15 cellular contexts compared by ENCODE assay signal in the genomic region with DNA sequence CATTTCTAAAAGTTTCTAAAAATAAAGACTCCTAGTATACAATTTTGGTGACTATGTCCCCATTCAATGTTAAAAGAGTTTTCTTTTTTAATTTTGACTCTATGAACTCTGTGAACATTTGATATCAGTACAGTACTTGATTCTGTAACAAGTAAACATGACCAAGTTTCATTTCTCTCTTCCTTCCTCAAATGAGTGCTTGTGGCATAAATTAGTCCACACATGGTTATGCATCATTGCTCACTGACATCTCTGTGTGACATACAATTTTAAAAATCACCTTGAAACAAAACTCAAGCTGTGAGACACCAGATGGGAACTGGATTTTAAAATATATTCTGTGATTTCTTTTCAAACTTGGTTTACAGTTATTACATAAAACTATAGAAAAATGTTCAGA.
DNase-seq lines count a peak whose midpoint lies in the region; ATAC-seq and TF ChIP-seq lines count a peak whose summit lies in the region.
"Had no signal": no experiment of that assay in that cellular context is flagged by ENCODE, and none has a peak within 500 bp of the region (broad histone marks: within the 10 kb centered on the region; RNA-seq: fewer than 3 reads in every experiment).

No MANE protein-coding gene starts in this region.

- no peaks in the 10 kb centered on the region for H3K27me3 Mint-ChIP-seq in stimulated activated memory B cell treated with anti-CD40 and anti-IgM and Interleukin-4, amounts not matched to agents 10 μg/mL and 1 μg/mL and 100 μg/mL, for 72 hours
- H3K27me3 Mint-ChIP-seq: activated naive CD4-positive, alpha-beta T cell treated with anti-CD3 and anti-CD28 coated beads, Interleukin-2, amount 10 ng/mL, durations not matched to agents 7 days and 5 days; CD8-positive, alpha-beta memory T cell had no signal

- ATAC-seq in GM18907 (IDR thresholded peaks at IDR 0.05; ENCODE audit: unreplicated experiment) = peak; percentile 96
- ATAC-seq in HG02763 (IDR thresholded peaks at IDR 0.05; ENCODE audit: unreplicated experiment) = peak; percentile 78
- ATAC-seq in HG03442 (IDR thresholded peaks at IDR 0.05; ENCODE audit: unreplicated experiment) = peak; percentile 97
- peak; percentile 74 for ATAC-seq in stimulated activated memory B cell treated with anti-CD40 and anti-IgM and Interleukin-4, amounts not matched to agents 10 μg/mL and 1 μg/mL and 100 μg/mL, for 72 hours
- ATAC-seq in activated naive CD4-positive, alpha-beta T cell treated with anti-CD3 and anti-CD28 coated beads, Interleukin-2, amount 50 U/mL, for 72 hours = no peak

- no peaks in the 10 kb centered on the region for H3K36me3 Mint-ChIP-seq in stimulated activated memory B cell treated with anti-CD40 and anti-IgM and Interleukin-4, amounts not matched to agents 10 μg/mL and 1 μg/mL and 100 μg/mL, for 72 hours
- peaks cover 0 to 5% of the 10 kb centered on the region in 2 donors for H3K36me3 Mint-ChIP-seq in activated naive CD4-positive, alpha-beta T cell treated with anti-CD3 and anti-CD28 coated beads, Interleukin-2, amount 50 U/mL, for 72 hours
- H3K36me3 Mint-ChIP-seq: activated naive CD4-positive, alpha-beta T cell treated with anti-CD3 and anti-CD28 coated beads, Interleukin-2, amount 10 ng/mL, durations not matched to agents 7 days and 5 days; CD8-positive, alpha-beta memory T cell had no signal

- CTCF ChIA-PET in RWPE1 (lab: Yijun Ruan, JAX) = no interaction called here

- no peak overlapping the region for H3K4me3 Mint-ChIP-seq in stimulated activated memory B cell treated with anti-CD40 and anti-IgM and Interleukin-4, amounts not matched to agents 10 μg/mL and 1 μg/mL and 100 μg/mL, for 72 hours
- H3K4me3 Mint-ChIP-seq: activated naive CD4-positive, alpha-beta T cell treated with anti-CD3 and anti-CD28 coated beads, Interleukin-2, amount 10 ng/mL, durations not matched to agents 7 days and 5 days; CD8-positive, alpha-beta memory T cell had no signal

- no peak for TF ChIP-seq CTCF in RWPE1 (conservative IDR thresholded peaks at IDR 0.05; ENCODE audit: low read depth)

- H3K9me3 Mint-ChIP-seq in stimulated activated memory B cell treated with anti-CD40 and anti-IgM and Interleukin-4, amounts not matched to agents 10 μg/mL and 1 μg/mL and 100 μg/mL, for 72 hours = no peaks in the 10 kb centered on the region
- H3K9me3 Mint-ChIP-seq in activated naive CD4-positive, alpha-beta T cell treated with anti-CD3 and anti-CD28 coated beads, Interleukin-2, amount 50 U/mL, for 72 hours = peaks cover 10 to 23% of the 10 kb centered on the region in 2 donors

- H3K27ac ChIP-seq in RWPE1 = no peak overlapping the region
- H3K27ac ChIP-seq: breast epithelium, SK-N-MC had no signal

- POLR2A ChIA-PET in RWPE1 (lab: Yijun Ruan, JAX; ENCODE audit: low non-redundant PET) = no interaction called here

- DNase-seq in NCI-H1436 treated with DMSO at 0.1 percent for 48 hours (lab: John Stamatoyannopoulos, UW) (no peak), RWPE1 (ENCODE audit: low spot score) (no peak)
- DNase-seq in activated naive CD4-positive, alpha-beta T cell treated with anti-CD3 and anti-CD28 coated beads, Interleukin-2, amount 50 U/mL, for 72 hours (ENCODE audit: low spot score in 2 of 2) = no peak
- DNase-seq: activated naive CD4-positive, alpha-beta T cell treated with anti-CD3 and anti-CD28 coated beads, Interleukin-2, amount 10 ng/mL, durations not matched to agents 7 days and 5 days; CD8-positive, alpha-beta memory T cell; effector memory CD4-positive, alpha-beta T cell; GF-D8; NCI-H2171 treated with DMSO at 0.1 percent for 48 hours; small intestine had no signal

- H3K27ac Mint-ChIP-seq in stimulated activated memory B cell treated with anti-CD40 and anti-IgM and Interleukin-4, amounts not matched to agents 10 μg/mL and 1 μg/mL and 100 μg/mL, for 72 hours = no peak overlapping the region
- no peak overlapping the region for H3K27ac Mint-ChIP-seq in activated naive CD4-positive, alpha-beta T cell treated with anti-CD3 and anti-CD28 coated beads, Interleukin-2, amount 50 U/mL, for 72 hours
- H3K27ac Mint-ChIP-seq: activated naive CD4-positive, alpha-beta T cell treated with anti-CD3 and anti-CD28 coated beads, Interleukin-2, amount 10 ng/mL, durations not matched to agents 7 days and 5 days; CD8-positive, alpha-beta memory T cell had no signal

- no peaks in the 10 kb centered on the region for H3K4me1 Mint-ChIP-seq in stimulated activated memory B cell treated with anti-CD40 and anti-IgM and Interleukin-4, amounts not matched to agents 10 μg/mL and 1 μg/mL and 100 μg/mL, for 72 hours
- H3K4me1 Mint-ChIP-seq: activated naive CD4-positive, alpha-beta T cell treated with anti-CD3 and anti-CD28 coated beads, Interleukin-2, amount 10 ng/mL, durations not matched to agents 7 days and 5 days; CD8-positive, alpha-beta memory T cell had no signal

Comparison
In these comparisons a context has a peak if more than half of its experiments do, and no peak if none do; other contexts are left out.
1. ATAC-seq: peak in GM18907 (single experiment), HG02763 (single experiment), HG03442 (single experiment) and stimulated activated memory B cell treated with anti-CD40 and anti-IgM and Interleukin-4, amounts not matched to agents 10 μg/mL and 1 μg/mL and 100 μg/mL, for 72 hours (single experiment); none in activated naive CD4-positive, alpha-beta T cell treated with anti-CD3 and anti-CD28 coated beads, Interleukin-2, amount 50 U/mL, for 72 hours (0 of 2).